Comparison of ENCODE assay signal across 12 cellular contexts in the genomic region with DNA sequence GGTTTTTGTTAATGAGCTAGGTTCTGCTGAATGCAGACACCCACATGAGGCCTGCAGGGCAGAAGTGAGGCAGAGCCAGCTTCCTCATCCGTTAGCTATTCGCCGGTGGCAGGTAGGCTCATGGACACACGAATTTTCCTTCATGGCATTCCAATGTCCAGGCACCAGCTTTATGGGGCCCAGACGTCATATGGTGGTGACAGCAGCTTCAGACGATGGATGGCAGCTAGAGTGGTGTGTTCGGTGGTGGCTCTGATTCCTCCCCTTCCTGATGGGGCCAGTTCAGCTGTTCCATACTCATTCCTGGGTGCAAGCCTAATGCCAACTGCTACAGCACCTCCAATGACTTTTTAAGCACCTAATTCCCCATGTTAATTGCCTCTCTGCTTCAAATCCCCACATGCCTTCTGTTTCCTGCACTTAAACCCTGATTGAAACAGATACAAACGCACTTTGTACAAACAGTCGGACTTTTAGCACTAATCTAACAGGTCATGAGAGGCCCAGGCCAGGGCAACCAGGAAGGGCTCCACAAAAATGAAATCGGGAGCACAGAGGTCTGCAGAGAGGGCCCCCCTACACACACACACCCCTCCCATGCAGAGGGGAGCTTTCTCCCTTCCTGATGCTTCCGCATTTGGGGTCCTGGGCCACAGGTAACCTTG. TPM values are rescaled to one million over a fixed set of nuclear protein-coding genes. Genes with fewer than 3 reads are reported as not detected.
A peak's percentile ranks its signal among the peaks of the same experiment; 100 is the strongest.
DNase-seq lines count a peak whose midpoint lies in the region; ATAC-seq and TF ChIP-seq lines count a peak whose summit lies in the region.
"Had no signal": no experiment of that assay in that cellular context is flagged by ENCODE, and none has a peak within 500 bp of the region (broad histone marks: within the 10 kb centered on the region; RNA-seq: fewer than 3 reads in every experiment).

No MANE protein-coding gene starts in this region.

- WGBS in mesodermal cell (ENCODE audit: insufficient coverage in 2 of 2), 2 experiments, result 82 to 87% methylated on average over 7 to 9 of the region's 11 CpGs

- peak overlapping the region; percentile 62 for H3K27ac Mint-ChIP-seq in Caco-2 (ENCODE audit: unreplicated experiment)
- peak overlapping the region; percentile 0 for H3K27ac Mint-ChIP-seq in activated CD8-positive, alpha-beta T cell treated with anti-CD3 and anti-CD28 coated beads, Interleukin-2, amount 10 ng/mL, durations not matched to agents 7 days and 5 days

- no peaks in the 10 kb centered on the region for H3K36me3 Mint-ChIP-seq in Caco-2 (ENCODE audit: insufficient read depth, unreplicated experiment)
- no peaks in the 10 kb centered on the region for H3K36me3 Mint-ChIP-seq in activated CD8-positive, alpha-beta T cell treated with anti-CD3 and anti-CD28 coated beads, Interleukin-2, amount 10 ng/mL, durations not matched to agents 7 days and 5 days (ENCODE audit: low read depth)

- POLR2A ChIA-PET in Caco-2 (lab: Charles Lee), result interaction anchor here (0.6 kb wide), 1 partner anchor 162 kb away, joined by 8 read pairs; no protein-coding TSS in a partner anchor
- POLR2A ChIA-PET in activated CD8-positive, alpha-beta T cell treated with anti-CD3 and anti-CD28 coated beads, Interleukin-2, amount 10 ng/mL, durations not matched to agents 7 days and 5 days (lab: Charles Lee), result no interaction called here

- peak overlapping the region; percentile 1 for H3K4me3 Mint-ChIP-seq in Caco-2 (ENCODE audit: unreplicated experiment)
- H3K4me3 Mint-ChIP-seq in activated CD8-positive, alpha-beta T cell treated with anti-CD3 and anti-CD28 coated beads, Interleukin-2, amount 10 ng/mL, durations not matched to agents 7 days and 5 days, result no peak overlapping the region

- H3K27me3 ChIP-seq in Caco-2 (replicated peaks; ENCODE audit: control insufficient read depth, insufficient read depth, low read length), result no peaks in the 10 kb centered on the region

- TSS peak; percentile 74 for BruUV-seq in Caco-2 (replicated peaks; lab: Mats Ljungman, UMichigan)

- peaks cover 23% of the 10 kb centered on the region for H3K4me1 Mint-ChIP-seq in Caco-2 (ENCODE audit: low read depth, unreplicated experiment)
- H3K4me1 Mint-ChIP-seq in activated CD8-positive, alpha-beta T cell treated with anti-CD3 and anti-CD28 coated beads, Interleukin-2, amount 10 ng/mL, durations not matched to agents 7 days and 5 days (ENCODE audit: low read depth), result peaks cover 19% of the 10 kb centered on the region

- H3K27ac ChIP-seq in mesodermal cell (ENCODE audit: low read depth, low read length, severe bottlenecking), result peak overlapping the region; percentile 95

- TF ChIP-seq CTCF in Caco-2 (IDR thresholded peaks at IDR 0.05; ENCODE audit: insufficient read depth in 1 of 2, low read depth in 1 of 2, low read length in 1 of 2, severe bottlenecking in 1 of 2, unreplicated experiment in 1 of 2), result no peak

- intact Hi-C loops in Caco-2 (cut with micrococcal nuclease; ENCODE audit: unreplicated experiment), result no loop called here

- DNase-seq in Caco-2 (no peak), NCI-H2029 (lab: John Stamatoyannopoulos, UW) (no peak), amygdala (lab: John Stamatoyannopoulos, UW) (no peak), NOMO-1 treated with dmso at 0.1 percent for 144 hours (lab: John Stamatoyannopoulos, UW; ENCODE audit: unreplicated experiment) (no peak)
- no peak for DNase-seq in activated CD8-positive, alpha-beta T cell treated with anti-CD3 and anti-CD28 coated beads, Interleukin-2, amount 10 ng/mL, durations not matched to agents 7 days and 5 days
- no peak for DNase-seq in stimulated activated naive CD4-positive, alpha-beta T cell (lab: John Stamatoyannopoulos, UW)

- H3K9me3 Mint-ChIP-seq in Caco-2 (ENCODE audit: unreplicated experiment), result no peaks in the 10 kb centered on the region
- H3K9me3 Mint-ChIP-seq in activated CD8-positive, alpha-beta T cell treated with anti-CD3 and anti-CD28 coated beads, Interleukin-2, amount 10 ng/mL, durations not matched to agents 7 days and 5 days (ENCODE audit: insufficient read depth), result no peaks in the 10 kb centered on the region

- H3K4me3 ChIP-seq in Caco-2 (ENCODE audit: low read depth, low read length) (no peak overlapping the region), mesodermal cell (ENCODE audit: extremely low read depth, insufficient read depth, low read length, poor library complexity, severe bottlenecking) (no peak overlapping the region)
- H3K4me3 ChIP-seq: heart right ventricle had no signal

- H3K4me1 ChIP-seq in Caco-2 (peaks cover 37% of the 10 kb centered on the region), mesodermal cell (ENCODE audit: control insufficient read depth, insufficient read depth, low read length, poor library complexity, severe bottlenecking) (peaks cover 51% of the 10 kb centered on the region)

- no peaks in the 10 kb centered on the region for H3K27me3 Mint-ChIP-seq in Caco-2 (ENCODE audit: insufficient read depth, unreplicated experiment)
- peaks cover 29% of the 10 kb centered on the region for H3K27me3 Mint-ChIP-seq in activated CD8-positive, alpha-beta T cell treated with anti-CD3 and anti-CD28 coated beads, Interleukin-2, amount 10 ng/mL, durations not matched to agents 7 days and 5 days (ENCODE audit: low read depth)

- H3K36me3 ChIP-seq in Caco-2 (ENCODE audit: control insufficient read depth, insufficient read depth, low read length) (no peaks in the 10 kb centered on the region), mesodermal cell (ENCODE audit: control insufficient read depth, insufficient read depth, low read length) (no peaks in the 10 kb centered on the region)
- H3K36me3 ChIP-seq: heart right ventricle had no signal

- peak; percentile 20 for ATAC-seq in HG02798 (IDR thresholded peaks at IDR 0.05; ENCODE audit: poor library complexity, unreplicated experiment)
- no peak for ATAC-seq in activated CD8-positive, alpha-beta T cell treated with anti-CD3 and anti-CD28 coated beads, Interleukin-2, amount 10 ng/mL, durations not matched to agents 7 days and 5 days

- no peaks in the 10 kb centered on the region for H3K9me3 ChIP-seq in Caco-2
- H3K9me3 ChIP-seq in mesodermal cell (ENCODE audit: control insufficient read depth, low read length), result peaks cover 4% of the 10 kb centered on the region

- CTCF ChIA-PET in Caco-2 (lab: Charles Lee), result interaction anchor here (0.6 to 1.7 kb wide), 3 partner anchors 12 to 454 kb away, joined by 3 to 4 read pairs (median 3); a partner anchor contains a TSS
- CTCF ChIA-PET in activated CD8-positive, alpha-beta T cell treated with anti-CD3 and anti-CD28 coated beads, Interleukin-2, amount 10 ng/mL, durations not matched to agents 7 days and 5 days (lab: Charles Lee), result interaction anchor here (1.0 to 1.6 kb wide), 6 partner anchors 11 to 188 kb away, joined by 3 to 8 read pairs (median 4); no protein-coding TSS in a partner anchor

RNA-seq across cellular contexts. Expression of a gene that starts 35.7 kb away (rescaled TPM):
- not detected in 2 replicates for total RNA-seq in Caco-2 (2022)
- total RNA-seq in activated CD8-positive, alpha-beta T cell treated with anti-CD3 and anti-CD28 coated beads, Interleukin-2, amount 10 ng/mL, durations not matched to agents 7 days and 5 days, result not detected
- polyA plus RNA-seq in mesodermal cell (2013, experiment 1 of 2), result not detected
- polyA plus RNA-seq in mesodermal cell (2013, experiment 2 of 2), result not detected
- total RNA-seq: heart right ventricle, mononuclear cell, RPMI7951, subcutaneous adipose tissue had no signal
- polyA plus RNA-seq: heart right ventricle had no signal

RNA-seq across cellular contexts. Expression of a gene that starts 50.6 kb away (rescaled TPM):
- 52.9 and 53.2 TPM in 2 replicates for total RNA-seq in Caco-2 (2022)
- 10 to 100 TPM; 49.9 to 59.8 TPM for total RNA-seq in activated CD8-positive, alpha-beta T cell treated with anti-CD3 and anti-CD28 coated beads, Interleukin-2, amount 10 ng/mL, durations not matched to agents 7 days and 5 days
- 66.6 TPM for polyA plus RNA-seq in mesodermal cell (2013, experiment 1 of 2)
- polyA plus RNA-seq in mesodermal cell (2013, experiment 2 of 2), result 61.4 TPM
